Comparison of ENCODE assay signal across 27 cellular contexts in the genomic region with DNA sequence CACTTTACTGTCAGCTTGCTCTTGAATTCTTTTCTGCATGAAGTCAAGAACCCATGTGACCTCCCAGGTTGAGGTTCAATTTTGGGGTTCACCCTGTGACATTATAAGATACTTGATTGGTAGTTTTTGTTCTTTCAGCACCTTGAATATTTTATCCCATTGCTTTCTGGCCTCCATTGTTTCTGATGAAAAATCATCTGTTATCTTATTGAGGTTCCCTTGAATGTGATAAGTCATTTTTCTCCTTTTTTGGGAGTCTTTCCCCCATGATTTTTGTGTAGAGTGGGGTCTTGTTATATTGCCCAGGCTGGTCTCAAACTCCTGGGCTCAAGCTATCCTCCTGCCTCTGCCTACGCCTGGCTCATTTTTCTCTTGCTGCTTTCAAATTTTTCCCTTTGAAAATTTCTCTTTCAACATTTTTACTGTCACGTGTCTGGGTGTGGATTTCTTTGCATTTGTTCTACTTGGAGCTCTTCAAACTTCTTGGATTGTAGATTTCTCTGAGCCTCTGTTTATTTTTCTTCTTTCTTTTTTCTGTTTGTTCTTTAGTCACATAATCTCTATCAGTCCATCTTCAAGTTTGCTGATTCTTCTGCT.
"Had no signal": no experiment of that assay in that cellular context is flagged by ENCODE, and none has a peak within 500 bp of the region (broad histone marks: within the 10 kb centered on the region; RNA-seq: fewer than 3 reads in every experiment).

No MANE protein-coding gene starts in this region.

- DNase-seq: hippocampal formation; kidney glomerular epithelial cell; left cardiac atrium; lower lobe of right lung; mammary epithelial cell; mesendoderm; naive B cell; natural killer cell; nephron progenitor cell; ovary; sigmoid colon; small intestine; spleen; stimulated activated CD4-positive, alpha-beta T cell treated with anti-CD3 and anti-CD28 coated beads, Interleukin-4, amount 100 ng/mL, for 24 hours; stimulated activated naive CD4-positive, alpha-beta T cell; tibial artery; trophoblast cell; upper lobe of right lung had no signal

- H3K4me2 ChIP-seq: neural progenitor cell had no signal

- FAIRE-seq: keratinocyte, small intestine, urothelium cell line had no signal

- H3K27me3 ChIP-seq: neural progenitor cell, neutrophil, ovary, right atrium auricular region, sigmoid colon, spleen, suprapubic skin, tibial artery, upper lobe of right lung had no signal

- H3K9me3 ChIP-seq: ovary had no signal

- H3K4me3 ChIP-seq: lower lobe of right lung, neural progenitor cell, ovary, right atrium auricular region, sigmoid colon, spleen, suprapubic skin, thoracic aorta, tibial artery, upper lobe of right lung had no signal

- H3K9ac ChIP-seq: neural progenitor cell had no signal

- H3K4me1 ChIP-seq: lower lobe of right lung, neural progenitor cell, right atrium auricular region, spleen, suprapubic skin, tibial artery, upper lobe of right lung had no signal

- H3K27ac ChIP-seq: lower lobe of right lung, neural progenitor cell, neutrophil, ovary, right atrium auricular region, sigmoid colon, spleen, suprapubic skin, thoracic aorta, tibial artery, upper lobe of right lung had no signal

- H3K36me3 ChIP-seq: lower lobe of right lung, neural progenitor cell, neutrophil, ovary, right atrium auricular region, sigmoid colon, spleen, suprapubic skin, thoracic aorta, tibial artery, upper lobe of right lung had no signal

- ATAC-seq: left cardiac atrium; left lobe of liver; lower lobe of right lung; natural killer cell; stimulated activated effector memory CD8-positive, alpha-beta T cell treated with anti-CD3 and anti-CD28 coated beads, Interleukin-12 subunit alpha, Interleukin-12 subunit beta, amount 100 ng/mL, for 72 hours; upper lobe of right lung had no signal

- H2AFZ ChIP-seq: neural progenitor cell had no signal
